ENCODE assay signal across 1 cellular context in genomic region chr17:76384222-76384986, GRCh38.
TF ChIP-seq lines count a peak whose summit lies in the region.

Gene SPHK1, plus strand, starts transcription at chr17:76384609. Its CDS starts 1,036 bp downstream, at chr17:76385645.

TF ChIP-seq in K562, 482 proteins besides CTCF, POLR2A, EP300 and RAD21 (continued from another document and continues in another):
- TF ChIP-seq NR4A1 (CRISPR knock-in tag; IDR thresholded peaks at IDR 0.05) (0 out of 2 replicates have a peak, but pooled peaks have one; percentile 28), NR4A1 (tag; IDR thresholded peaks at IDR 0.05) (0 out of 2 replicates have a peak, but pooled peaks have one; percentile 54), VEZF1 (CRISPR knock-in tag; IDR thresholded peaks at IDR 0.05) (peak; percentile 19), RAD51 (IDR thresholded peaks at IDR 0.05; ENCODE audit: borderline replicate concordance, low read depth) (no peak), CHD4 (IDR thresholded peaks at IDR 0.05; ENCODE audit: insufficient read depth, insufficient replicate concordance, low read depth, low read length, poor library complexity, severe bottlenecking) (no peak), RBM25 (IDR thresholded peaks at IDR 0.05; ENCODE audit: low read depth, low read length, severe bottlenecking) (peak; percentile 17), DMBX1 (CRISPR knock-in tag; IDR thresholded peaks at IDR 0.05; ENCODE audit: borderline replicate concordance) (peak; percentile 22), ZC3H11A (IDR thresholded peaks at IDR 0.05; ENCODE audit: low read depth, low read length) (no peak), SMAD4 (CRISPR knock-in tag; conservative IDR thresholded peaks at IDR 0.05) (peak; percentile 87), ZNF707 (CRISPR knock-in tag; conservative IDR thresholded peaks at IDR 0.05) (no peak), MLLT1 (IDR thresholded peaks at IDR 0.05) (no peak), PHF8 (IDR thresholded peaks at IDR 0.05; ENCODE audit: borderline replicate concordance, low read length) (peak; percentile 68; the same call in 1 of the 2 replicates), ZNF431 (CRISPR knock-in tag; IDR thresholded peaks at IDR 0.05) (0 out of 2 replicates have a peak, but pooled peaks have one; percentile 2), TAF7 (tag; IDR thresholded peaks at IDR 0.05) (no peak), RBM17 (IDR thresholded peaks at IDR 0.05; ENCODE audit: borderline replicate concordance, low read depth, low read length) (no peak), ZBTB34 (CRISPR knock-in tag; IDR thresholded peaks at IDR 0.05) (no peak), MED1 (CRISPR knock-in tag; IDR thresholded peaks at IDR 0.05; ENCODE audit: borderline replicate concordance) (no peak), ZFP36 (IDR thresholded peaks at IDR 0.05; ENCODE audit: low read depth, low read length, partially characterized antibody) (no peak), SUPT5H (IDR thresholded peaks at IDR 0.05) (peak; percentile 66), CBX1 (IDR thresholded peaks at IDR 0.05; ENCODE audit: low read depth) (peak; percentile 70; the same call in 1 of the 2 replicates), ZFP30 (CRISPR knock-in tag; IDR thresholded peaks at IDR 0.05; ENCODE audit: borderline replicate concordance) (no peak), GTF2F1 (IDR thresholded peaks at IDR 0.05; ENCODE audit: low read depth, low read length) (peak; percentile 73), HBP1 (CRISPR knock-in tag; IDR thresholded peaks at IDR 0.05) (no peak), SAP30 (IDR thresholded peaks at IDR 0.05; ENCODE audit: borderline replicate concordance, insufficient read depth, low read depth, low read length, poor library complexity, severe bottlenecking) (peak; percentile 45), POLR2B (IDR thresholded peaks at IDR 0.05; ENCODE audit: low read depth, partially characterized antibody) (peak; percentile 44), PHB2 (IDR thresholded peaks at IDR 0.05; ENCODE audit: low read depth) (no peak), KLF13 (tag; IDR thresholded peaks at IDR 0.05; ENCODE audit: borderline replicate concordance, low read depth) (no peak), MAZ (CRISPR knock-in tag; conservative IDR thresholded peaks at IDR 0.05 in 1 of 2, IDR thresholded peaks at IDR 0.05 in 1 of 2) (peak in 1 of 2 experiments; percentile 30; a peak in 1 of 4 replicates), ZNF175 (CRISPR knock-in tag; IDR thresholded peaks at IDR 0.05; ENCODE audit: low read depth) (peak; percentile 62; the same call in 1 of the 2 replicates), ZNF583 (CRISPR knock-in tag; IDR thresholded peaks at IDR 0.05) (peak; percentile 58; the same call in 1 of the 2 replicates), ZNF217 (CRISPR knock-in tag; IDR thresholded peaks at IDR 0.05) (no peak), EGR1 (conservative IDR thresholded peaks at IDR 0.05) (0 out of 2 replicates have a peak, but pooled peaks have one; percentile 25), ZNF124 (CRISPR knock-in tag; IDR thresholded peaks at IDR 0.05) (0 out of 2 replicates have a peak, but pooled peaks have one; percentile 34), CHD1 (IDR thresholded peaks at IDR 0.05; ENCODE audit: low read length) (peak; percentile 34), GATAD2A (IDR thresholded peaks at IDR 0.05) (0 out of 2 replicates have a peak, but pooled peaks have one; percentile 40), RBFOX2 (IDR thresholded peaks at IDR 0.05; ENCODE audit: low read depth, low read length) (peak; percentile 68), MAX (CRISPR knock-in tag; IDR thresholded peaks at IDR 0.05) (peak; percentile 63; the same call in 1 of the 2 replicates), ETV1 (tag; conservative IDR thresholded peaks at IDR 0.05; ENCODE audit: low read depth) (no peak), FOXA3 (CRISPR knock-in tag; conservative IDR thresholded peaks at IDR 0.05 in 1 of 2, IDR thresholded peaks at IDR 0.05 in 1 of 2) (0 out of 4 replicates have a peak, but pooled peaks of 1 of the 2 experiments have one; percentile 64), FIP1L1 (IDR thresholded peaks at IDR 0.05; ENCODE audit: low read depth, low read length, poor library complexity, severe bottlenecking) (peak; percentile 47)
- TF ChIP-seq, protein P1, sequence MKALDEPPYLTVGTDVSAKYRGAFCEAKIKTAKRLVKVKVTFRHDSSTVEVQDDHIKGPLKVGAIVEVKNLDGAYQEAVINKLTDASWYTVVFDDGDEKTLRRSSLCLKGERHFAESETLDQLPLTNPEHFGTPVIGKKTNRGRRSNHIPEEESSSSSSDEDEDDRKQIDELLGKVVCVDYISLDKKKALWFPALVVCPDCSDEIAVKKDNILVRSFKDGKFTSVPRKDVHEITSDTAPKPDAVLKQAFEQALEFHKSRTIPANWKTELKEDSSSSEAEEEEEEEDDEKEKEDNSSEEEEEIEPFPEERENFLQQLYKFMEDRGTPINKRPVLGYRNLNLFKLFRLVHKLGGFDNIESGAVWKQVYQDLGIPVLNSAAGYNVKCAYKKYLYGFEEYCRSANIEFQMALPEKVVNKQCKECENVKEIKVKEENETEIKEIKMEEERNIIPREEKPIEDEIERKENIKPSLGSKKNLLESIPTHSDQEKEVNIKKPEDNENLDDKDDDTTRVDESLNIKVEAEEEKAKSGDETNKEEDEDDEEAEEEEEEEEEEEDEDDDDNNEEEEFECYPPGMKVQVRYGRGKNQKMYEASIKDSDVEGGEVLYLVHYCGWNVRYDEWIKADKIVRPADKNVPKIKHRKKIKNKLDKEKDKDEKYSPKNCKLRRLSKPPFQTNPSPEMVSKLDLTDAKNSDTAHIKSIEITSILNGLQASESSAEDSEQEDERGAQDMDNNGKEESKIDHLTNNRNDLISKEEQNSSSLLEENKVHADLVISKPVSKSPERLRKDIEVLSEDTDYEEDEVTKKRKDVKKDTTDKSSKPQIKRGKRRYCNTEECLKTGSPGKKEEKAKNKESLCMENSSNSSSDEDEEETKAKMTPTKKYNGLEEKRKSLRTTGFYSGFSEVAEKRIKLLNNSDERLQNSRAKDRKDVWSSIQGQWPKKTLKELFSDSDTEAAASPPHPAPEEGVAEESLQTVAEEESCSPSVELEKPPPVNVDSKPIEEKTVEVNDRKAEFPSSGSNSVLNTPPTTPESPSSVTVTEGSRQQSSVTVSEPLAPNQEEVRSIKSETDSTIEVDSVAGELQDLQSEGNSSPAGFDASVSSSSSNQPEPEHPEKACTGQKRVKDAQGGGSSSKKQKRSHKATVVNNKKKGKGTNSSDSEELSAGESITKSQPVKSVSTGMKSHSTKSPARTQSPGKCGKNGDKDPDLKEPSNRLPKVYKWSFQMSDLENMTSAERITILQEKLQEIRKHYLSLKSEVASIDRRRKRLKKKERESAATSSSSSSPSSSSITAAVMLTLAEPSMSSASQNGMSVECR (CRISPR knock-in tag; IDR thresholded peaks at IDR 0.05) = 0 out of 2 replicates have a peak, but pooled peaks have one; percentile 57
- TF ChIP-seq, protein P2, sequence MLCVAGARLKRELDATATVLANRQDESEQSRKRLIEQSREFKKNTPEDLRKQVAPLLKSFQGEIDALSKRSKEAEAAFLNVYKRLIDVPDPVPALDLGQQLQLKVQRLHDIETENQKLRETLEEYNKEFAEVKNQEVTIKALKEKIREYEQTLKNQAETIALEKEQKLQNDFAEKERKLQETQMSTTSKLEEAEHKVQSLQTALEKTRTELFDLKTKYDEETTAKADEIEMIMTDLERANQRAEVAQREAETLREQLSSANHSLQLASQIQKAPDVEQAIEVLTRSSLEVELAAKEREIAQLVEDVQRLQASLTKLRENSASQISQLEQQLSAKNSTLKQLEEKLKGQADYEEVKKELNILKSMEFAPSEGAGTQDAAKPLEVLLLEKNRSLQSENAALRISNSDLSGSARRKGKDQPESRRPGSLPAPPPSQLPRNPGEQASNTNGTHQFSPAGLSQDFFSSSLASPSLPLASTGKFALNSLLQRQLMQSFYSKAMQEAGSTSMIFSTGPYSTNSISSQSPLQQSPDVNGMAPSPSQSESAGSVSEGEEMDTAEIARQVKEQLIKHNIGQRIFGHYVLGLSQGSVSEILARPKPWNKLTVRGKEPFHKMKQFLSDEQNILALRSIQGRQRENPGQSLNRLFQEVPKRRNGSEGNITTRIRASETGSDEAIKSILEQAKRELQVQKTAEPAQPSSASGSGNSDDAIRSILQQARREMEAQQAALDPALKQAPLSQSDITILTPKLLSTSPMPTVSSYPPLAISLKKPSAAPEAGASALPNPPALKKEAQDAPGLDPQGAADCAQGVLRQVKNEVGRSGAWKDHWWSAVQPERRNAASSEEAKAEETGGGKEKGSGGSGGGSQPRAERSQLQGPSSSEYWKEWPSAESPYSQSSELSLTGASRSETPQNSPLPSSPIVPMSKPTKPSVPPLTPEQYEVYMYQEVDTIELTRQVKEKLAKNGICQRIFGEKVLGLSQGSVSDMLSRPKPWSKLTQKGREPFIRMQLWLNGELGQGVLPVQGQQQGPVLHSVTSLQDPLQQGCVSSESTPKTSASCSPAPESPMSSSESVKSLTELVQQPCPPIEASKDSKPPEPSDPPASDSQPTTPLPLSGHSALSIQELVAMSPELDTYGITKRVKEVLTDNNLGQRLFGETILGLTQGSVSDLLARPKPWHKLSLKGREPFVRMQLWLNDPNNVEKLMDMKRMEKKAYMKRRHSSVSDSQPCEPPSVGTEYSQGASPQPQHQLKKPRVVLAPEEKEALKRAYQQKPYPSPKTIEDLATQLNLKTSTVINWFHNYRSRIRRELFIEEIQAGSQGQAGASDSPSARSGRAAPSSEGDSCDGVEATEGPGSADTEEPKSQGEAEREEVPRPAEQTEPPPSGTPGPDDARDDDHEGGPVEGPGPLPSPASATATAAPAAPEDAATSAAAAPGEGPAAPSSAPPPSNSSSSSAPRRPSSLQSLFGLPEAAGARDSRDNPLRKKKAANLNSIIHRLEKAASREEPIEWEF (CRISPR knock-in tag; IDR thresholded peaks at IDR 0.05) = no peak
- TF ChIP-seq, protein P3, sequence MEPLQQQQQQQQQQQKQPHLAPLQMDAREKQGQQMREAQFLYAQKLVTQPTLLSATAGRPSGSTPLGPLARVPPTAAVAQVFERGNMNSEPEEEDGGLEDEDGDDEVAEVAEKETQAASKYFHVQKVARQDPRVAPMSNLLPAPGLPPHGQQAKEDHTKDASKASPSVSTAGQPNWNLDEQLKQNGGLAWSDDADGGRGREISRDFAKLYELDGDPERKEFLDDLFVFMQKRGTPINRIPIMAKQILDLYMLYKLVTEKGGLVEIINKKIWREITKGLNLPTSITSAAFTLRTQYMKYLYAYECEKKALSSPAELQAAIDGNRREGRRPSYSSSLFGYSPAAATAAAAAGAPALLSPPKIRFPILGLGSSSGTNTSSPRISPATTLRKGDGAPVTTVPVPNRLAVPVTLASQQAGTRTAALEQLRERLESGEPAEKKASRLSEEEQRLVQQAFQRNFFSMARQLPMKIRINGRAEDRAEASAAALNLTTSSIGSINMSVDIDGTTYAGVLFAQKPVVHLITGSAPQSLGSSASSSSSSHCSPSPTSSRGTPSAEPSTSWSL (CRISPR knock-in tag; IDR thresholded peaks at IDR 0.05; ENCODE audit: borderline replicate concordance) = no peak
